31 cellular contexts compared by ENCODE assay signal in genomic region chr2:179853108-179853507, GRCh38. TPM values are rescaled to one million over a fixed set of nuclear protein-coding genes. Genes with fewer than 3 reads are reported as not detected.
A peak's percentile ranks its signal among the peaks of the same experiment; 100 is the strongest.
DNase-seq lines count a peak whose midpoint lies in the region; ATAC-seq, FAIRE-seq and TF ChIP-seq lines count a peak whose summit lies in the region.
"Had no signal": no experiment of that assay in that cellular context is flagged by ENCODE, and none has a peak within 500 bp of the region (broad histone marks: within the 10 kb centered on the region; RNA-seq: fewer than 3 reads in every experiment).

No MANE protein-coding gene starts in this region.

- TF ChIP-seq CTCF in liver (IDR thresholded peaks at IDR 0.05; ENCODE audit: low read depth, low read length, missing input control) (no peak), HepG2 (CRISPR knock-in tag; IDR thresholded peaks at IDR 0.05) (no peak), LNCaP clone FGC (IDR thresholded peaks at IDR 0.05; ENCODE audit: control insufficient read depth, extremely low read depth, insufficient read depth) (no peak), right lobe of liver (IDR thresholded peaks at IDR 0.05) (no peak), glutamatergic neuron (IDR thresholded peaks at IDR 0.05; ENCODE audit: partially characterized antibody, unreplicated experiment) (no peak)

- no peak overlapping the region for H3K4me3 Mint-ChIP-seq in glutamatergic neuron (ENCODE audit: unreplicated experiment)
- H3K4me3 Mint-ChIP-seq: CD14-positive monocyte; CD4-positive, alpha-beta memory T cell; CD4-positive, CD25-positive, alpha-beta regulatory T cell; CD8-positive, alpha-beta memory T cell had no signal

- no peak overlapping the region for H3K27ac ChIP-seq in liver (ENCODE audit: low read depth in 1 of 2, low read length in 2 of 2)
- H3K27ac ChIP-seq in HepG2 (ENCODE audit: extremely low read length, insufficient read depth, low read length) = no peak overlapping the region
- H3K27ac ChIP-seq in right lobe of liver = no peak overlapping the region
- H3K27ac ChIP-seq: BLaER1 had no signal

- ATAC-seq in HepG2 (no peak), right lobe of liver (peak; percentile 44 to 81 (median 58)), HG03354 (IDR thresholded peaks at IDR 0.05; ENCODE audit: poor library complexity, severe bottlenecking, unreplicated experiment) (no peak)

- no peaks in the 10 kb centered on the region for H4K20me1 ChIP-seq in HepG2 (ENCODE audit: insufficient read depth, low read length)
- H4K20me1 ChIP-seq: BLaER1 had no signal

- H3K36me3 Mint-ChIP-seq in glutamatergic neuron (ENCODE audit: unreplicated experiment) = no peaks in the 10 kb centered on the region
- H3K36me3 Mint-ChIP-seq: CD14-positive monocyte; CD4-positive, alpha-beta memory T cell; CD4-positive, CD25-positive, alpha-beta regulatory T cell; CD8-positive, alpha-beta memory T cell had no signal

- no peak overlapping the region for H3K27ac Mint-ChIP-seq in glutamatergic neuron (ENCODE audit: unreplicated experiment)
- H3K27ac Mint-ChIP-seq: CD14-positive monocyte; CD4-positive, alpha-beta memory T cell; CD4-positive, CD25-positive, alpha-beta regulatory T cell; CD8-positive, alpha-beta memory T cell had no signal

- H3K9ac ChIP-seq in liver (ENCODE audit: low read depth in 1 of 2, low read length in 2 of 2) (no peak overlapping the region), HepG2 (ENCODE audit: insufficient read depth, low read depth, low read length) (no peak overlapping the region)
- H3K9ac ChIP-seq: BLaER1 had no signal

- in situ Hi-C loops in HepG2 (cut with HindIII; ENCODE audit: extremely low pct_ligation_motif_present, low pct_unique_long_range_greater_than_20kb) = no loop called here

- intact Hi-C loops in HepG2 (cut with micrococcal nuclease; ENCODE audit: unreplicated experiment) = no loop called here
- intact Hi-C loops in right lobe of liver (cut with DNase I) = no loop called here

- no peaks in the 10 kb centered on the region for H3K79me2 ChIP-seq in HepG2 (ENCODE audit: insufficient read depth, low read length)

- no TSS peak for BruUV-seq in HepG2 (replicated peaks; lab: Mats Ljungman, UMichigan)

- no peaks in the 10 kb centered on the region for H3K4me1 Mint-ChIP-seq in glutamatergic neuron (ENCODE audit: low read depth, unreplicated experiment)
- H3K4me1 Mint-ChIP-seq: CD14-positive monocyte; CD4-positive, alpha-beta memory T cell; CD4-positive, CD25-positive, alpha-beta regulatory T cell; CD8-positive, alpha-beta memory T cell had no signal

- FAIRE-seq in HepG2 (lab: Jason Lieb, UNC) = no peak
- FAIRE-seq: A204.1, G401.6, GM12891, GM19239 had no signal

- peaks cover 0 to 3% (median 2%) of the 10 kb centered on the region in 4 donors for H3K4me1 ChIP-seq in liver (ENCODE audit: control insufficient read depth in 4 of 4, insufficient read depth in 4 of 4, low read length in 3 of 4)
- no peaks in the 10 kb centered on the region for H3K4me1 ChIP-seq in HepG2 (ENCODE audit: insufficient read depth, low read length)
- peaks cover 0 to 9% (median 3%) of the 10 kb centered on the region in 4 donors for H3K4me1 ChIP-seq in right lobe of liver
- H3K4me1 ChIP-seq: BE2C, BLaER1 had no signal

- CTCF ChIA-PET in HepG2 (lab: Yijun Ruan, JAX; ENCODE audit: low intra/inter-chr PET ratio, low total read pairs) = no interaction called here

- no peaks in the 10 kb centered on the region for H3K27me3 Mint-ChIP-seq in glutamatergic neuron (ENCODE audit: unreplicated experiment)

- no peak overlapping the region for H3K4me2 ChIP-seq in HepG2 (ENCODE audit: low read depth, low read length)
- H3K4me2 ChIP-seq: BLaER1 had no signal

- DNase-seq in HepG2 (ENCODE audit: low spot score) = no peak
- peak; percentile 67 for DNase-seq in LNCaP clone FGC (ENCODE audit: low read depth)
- peak; percentile 36 for DNase-seq in cerebellar cortex (ENCODE audit: low spot score)
- no peak for DNase-seq in right lobe of liver
- DNase-seq in kidney tubule cell (ENCODE audit: low spot score) = no peak
- DNase-seq in glutamatergic neuron = no peak
- DNase-seq: 8988T; ACHN; BE2C; CD4-positive, alpha-beta memory T cell; CD4-positive, CD25-positive, alpha-beta regulatory T cell; CD8-positive, alpha-beta memory T cell; COR-L47; DMS 273 treated with DMSO at 0.1 percent for 48 hours; DMS153; DMS53; DMS79; DND-41; EL; GF-D8 had no signal

- no peaks in the 10 kb centered on the region for H3K9me3 Mint-ChIP-seq in glutamatergic neuron (ENCODE audit: unreplicated experiment)
- H3K9me3 Mint-ChIP-seq: CD14-positive monocyte; CD8-positive, alpha-beta memory T cell had no signal

- no peaks in the 10 kb centered on the region for H3K36me3 ChIP-seq in liver (ENCODE audit: control insufficient read depth in 4 of 4, insufficient read depth in 3 of 4, low read depth in 1 of 4, low read length in 3 of 4)
- no peaks in the 10 kb centered on the region for H3K36me3 ChIP-seq in HepG2 (replicated peaks in 1 of 2; ENCODE audit: control insufficient read depth in 1 of 2, insufficient read depth in 2 of 2, low read length in 2 of 2)
- H3K36me3 ChIP-seq in right lobe of liver = no peaks in the 10 kb centered on the region
- H3K36me3 ChIP-seq: BE2C, BLaER1 had no signal

- POLR2A ChIA-PET in HepG2 (lab: Yijun Ruan, JAX) = no interaction called here

- no peak for TF ChIP-seq POLR2A in HepG2 (IDR thresholded peaks at IDR 0.05; ENCODE audit: insufficient read depth in 1 of 2, low read depth in 2 of 2, low read length in 2 of 2)
- TF ChIP-seq POLR2A in right lobe of liver (IDR thresholded peaks at IDR 0.05) = no peak

- TF ChIP-seq EP300 in HepG2 (IDR thresholded peaks at IDR 0.05; ENCODE audit: low read depth in 2 of 2, low read length in 2 of 2) (no peak), HepG2 (CRISPR knock-in tag; IDR thresholded peaks at IDR 0.05; ENCODE audit: borderline replicate concordance) (no peak)

- H3K9me3 ChIP-seq in liver (ENCODE audit: control insufficient read depth in 4 of 4, low read length in 3 of 4) (no peaks in the 10 kb centered on the region), HepG2 (ENCODE audit: low read length) (no peaks in the 10 kb centered on the region), right lobe of liver (no peaks in the 10 kb centered on the region)
- H3K9me3 ChIP-seq: BE2C, BLaER1 had no signal

- H3K4me3 ChIP-seq in liver (ENCODE audit: low read depth in 1 of 3, low read length in 3 of 3) (no peak overlapping the region), HepG2 (replicated peaks in 1 of 3; ENCODE audit: insufficient read depth in 1 of 3, low read depth in 2 of 3, low read length in 3 of 3) (no peak overlapping the region), LNCaP clone FGC (ENCODE audit: low read depth, low read length) (no peak overlapping the region), right lobe of liver (no peak overlapping the region)
- H3K4me3 ChIP-seq: BLaER1 had no signal

- H3K27me3 ChIP-seq in liver (ENCODE audit: control insufficient read depth in 4 of 4, insufficient read depth in 4 of 4, low read length in 3 of 4) (no peaks in the 10 kb centered on the region), HepG2 (ENCODE audit: control insufficient read depth in 1 of 2, insufficient read depth in 2 of 2, low read length in 2 of 2) (peaks cover 0 to 8% of the 10 kb centered on the region in 2 experiments; a peak in 2 of 5 replicates), right lobe of liver (no peaks in the 10 kb centered on the region)
- H3K27me3 ChIP-seq: BE2C had no signal

- no peak for TF ChIP-seq RAD21 in liver (IDR thresholded peaks at IDR 0.05)
- TF ChIP-seq RAD21 in HepG2 (CRISPR knock-in tag; IDR thresholded peaks at IDR 0.05) = no peak

- no peak overlapping the region for H2AFZ ChIP-seq in HepG2 (ENCODE audit: low read length)

TF ChIP-seq in liver, 16 proteins besides CTCF, POLR2A, EP300 and RAD21:
- TF ChIP-seq FOXA2 (IDR thresholded peaks at IDR 0.05) = peak; percentile 56
- no peak for TF ChIP-seq HNF4A (conservative IDR thresholded peaks at IDR 0.05)

TF ChIP-seq in HepG2, 621 proteins besides CTCF, POLR2A, EP300 and RAD21 (continues in another document):
- no peak for TF ChIP-seq IRF9 (CRISPR knock-in tag; IDR thresholded peaks at IDR 0.05; ENCODE audit: borderline replicate concordance)
- no peak for TF ChIP-seq ZFP36 (IDR thresholded peaks at IDR 0.05; ENCODE audit: borderline replicate concordance, low read depth, low read length, partially characterized antibody)

RNA-seq across cellular contexts. Expression of gene ZNF385B, which starts 8.3 kb away (rescaled TPM):
- 1 to 10 TPM; 3.2 to 4.7 TPM for total RNA-seq in liver
- polyA plus RNA-seq in liver = 1 to 10 TPM; 3.0 to 7.2 TPM
- total RNA-seq in HepG2 (2016; rRNA removed; fragmentation: Illumina TruSeq; extraction: Trizol) = 3.3 and 4.0 TPM in 2 replicates
- total RNA-seq in HepG2 (2016; cell fraction: cytosol; rRNA removed; fragmentation: Illumina TruSeq; extraction: Trizol; ENCODE audit: low read depth) = 0.91 and 1.4 TPM in 2 replicates
- total RNA-seq in HepG2 (2016; cell fraction: insoluble cytoplasmic fraction; rRNA removed; fragmentation: Illumina TruSeq; extraction: Trizol) = 3.7 and 4.7 TPM in 2 replicates
- 3.0 and 4.0 TPM in 2 replicates for total RNA-seq in HepG2 (2016; cell fraction: membrane; rRNA removed; fragmentation: Illumina TruSeq; extraction: Trizol)
- total RNA-seq in HepG2 (2016; cell fraction: nucleus; rRNA removed; fragmentation: Illumina TruSeq; extraction: Trizol) = 8.5 and 9.0 TPM in 2 replicates
- 5.6 and 6.7 TPM in 2 replicates for polyA plus RNA-seq in HepG2 (2011; rRNA removed)
- polyA plus RNA-seq in HepG2 (2011; cell fraction: cytosol; rRNA removed) = 3.7 and 4.0 TPM in 2 replicates
- 3.8 and 4.5 TPM in 2 replicates for polyA plus RNA-seq in HepG2 (2011; cell fraction: nucleus; rRNA removed)
- 3.8 and 6.1 TPM in 2 replicates for polyA plus RNA-seq in HepG2 (2012)
- 1.5 and 1.7 TPM in 2 replicates for polyA plus RNA-seq in HepG2 (2016; cell fraction: cytosol; fragmentation: Illumina TruSeq; extraction: Trizol; ENCODE audit: low read depth)
- polyA plus RNA-seq in HepG2 (2016; cell fraction: insoluble cytoplasmic fraction; fragmentation: Illumina TruSeq; extraction: Trizol; ENCODE audit: low read depth) = 9.0 and 10.1 TPM in 2 replicates
- polyA plus RNA-seq in HepG2 (2016; cell fraction: membrane; fragmentation: Illumina TruSeq; extraction: Trizol; ENCODE audit: low read depth) = 4.7 and 5.6 TPM in 2 replicates
- polyA plus RNA-seq in HepG2 (2016; cell fraction: nucleus; fragmentation: Illumina TruSeq; extraction: Trizol; ENCODE audit: insufficient read depth, low read depth) = 8.6 and 9.5 TPM in 2 replicates
- 8.8 TPM in 1 of 2 replicates, not detected in the other for polyA minus RNA-seq in HepG2 (2011; rRNA and poly(A)+ RNA removed; ENCODE audit: low replicate concordance)
- polyA minus RNA-seq in HepG2 (2011; cell fraction: cytosol; rRNA and poly(A)+ RNA removed) = 4.1 and 4.4 TPM in 2 replicates
- 32.3 and 34.8 TPM in 2 replicates for polyA minus RNA-seq in HepG2 (2011; cell fraction: nucleus; rRNA and poly(A)+ RNA removed)
- 10 to 100 TPM in 1 of 6 experiments, 1 to 10 TPM in 5; 3.9 to 15.7 (median 5.9) TPM for total RNA-seq in right lobe of liver
- total RNA-seq in glutamatergic neuron (ENCODE audit: unreplicated experiment) = not detected
- total RNA-seq: A673; CD4-positive, alpha-beta memory T cell; CD4-positive, CD25-positive, alpha-beta regulatory T cell; CD8-positive, alpha-beta memory T cell; Daoy had no signal
- polyA plus RNA-seq: AG04450; CD14-positive monocyte; CD4-positive, alpha-beta memory T cell; CD4-positive, CD25-positive, alpha-beta regulatory T cell; CD8-positive, alpha-beta memory T cell had no signal

Comparison
In these comparisons a context has a peak if more than half of its experiments do, and no peak if none do; other contexts are left out.
1. ATAC-seq: peak in right lobe of liver (4 of 4); none in HepG2 (single experiment) and HG03354 (single experiment).
2. DNase-seq: peak in LNCaP clone FGC (single experiment) and cerebellar cortex (single experiment); none in HepG2 (single experiment), right lobe of liver (0 of 3), kidney tubule cell (single experiment) and glutamatergic neuron (single experiment).